In genomic region chr4:137640156-137640837, GRCh38 we compare ENCODE assay signal across 18 cellular contexts.
DNase-seq lines count a peak whose midpoint lies in the region; ATAC-seq and TF ChIP-seq lines count a peak whose summit lies in the region.
"Had no signal": no experiment of that assay in that cellular context is flagged by ENCODE, and none has a peak within 500 bp of the region (broad histone marks: within the 10 kb centered on the region; RNA-seq: fewer than 3 reads in every experiment).

No MANE protein-coding gene starts in this region.

- TF ChIP-seq CTCF in GM13976 (IDR thresholded peaks at IDR 0.05; ENCODE audit: borderline replicate concordance, control extremely low read depth, extremely low read depth, insufficient read depth, missing control alignments) = no peak

- ATAC-seq in GM19035 (IDR thresholded peaks at IDR 0.05; ENCODE audit: unreplicated experiment) (peak; percentile 78), HG02642 (IDR thresholded peaks at IDR 0.05; ENCODE audit: poor library complexity, unreplicated experiment) (peak; percentile 69), HG03520 (IDR thresholded peaks at IDR 0.05; ENCODE audit: unreplicated experiment) (peak; percentile 64)
- ATAC-seq in stimulated activated naive CD8-positive, alpha-beta T cell treated with anti-CD3 and anti-CD28 coated beads, Interleukin-15, amount 100 ng/mL, for 72 hours = no peak
- ATAC-seq: activated CD4-positive, alpha-beta T cell treated with anti-CD3 and anti-CD28 coated beads for 36 hours; stimulated activated effector memory CD8-positive, alpha-beta T cell treated with anti-CD3 and anti-CD28 coated beads, Interleukin-12 subunit alpha, Interleukin-12 subunit beta, amount 100 ng/mL, for 72 hours had no signal

- in situ Hi-C loops in GM13976 (cut with MboI; ENCODE audit: low sequenced_read_pairs, unreplicated experiment) = no loop called here

- no peak overlapping the region for H3K4me3 Mint-ChIP-seq in stimulated activated naive CD8-positive, alpha-beta T cell treated with anti-CD3 and anti-CD28 coated beads, Interleukin-15, amount 100 ng/mL, for 72 hours
- H3K4me3 Mint-ChIP-seq: activated CD4-positive, alpha-beta T cell treated with anti-CD3 and anti-CD28 coated beads for 36 hours; H9; nephron progenitor cell; stimulated activated effector memory CD8-positive, alpha-beta T cell treated with anti-CD3 and anti-CD28 coated beads, Interleukin-12 subunit alpha, Interleukin-12 subunit beta, amount 100 ng/mL, for 72 hours had no signal

- no peak overlapping the region for H3K27ac Mint-ChIP-seq in stimulated activated naive CD8-positive, alpha-beta T cell treated with anti-CD3 and anti-CD28 coated beads, Interleukin-15, amount 100 ng/mL, for 72 hours
- H3K27ac Mint-ChIP-seq: activated CD4-positive, alpha-beta T cell treated with anti-CD3 and anti-CD28 coated beads for 36 hours; H9; nephron progenitor cell; stimulated activated effector memory CD8-positive, alpha-beta T cell treated with anti-CD3 and anti-CD28 coated beads, Interleukin-12 subunit alpha, Interleukin-12 subunit beta, amount 100 ng/mL, for 72 hours had no signal

- peaks cover 2 to 10% of the 10 kb centered on the region in 2 donors for H3K9me3 Mint-ChIP-seq in stimulated activated naive CD8-positive, alpha-beta T cell treated with anti-CD3 and anti-CD28 coated beads, Interleukin-15, amount 100 ng/mL, for 72 hours
- H3K9me3 Mint-ChIP-seq: H9, nephron progenitor cell had no signal

- H3K27me3 Mint-ChIP-seq in stimulated activated naive CD8-positive, alpha-beta T cell treated with anti-CD3 and anti-CD28 coated beads, Interleukin-15, amount 100 ng/mL, for 72 hours = no peaks in the 10 kb centered on the region
- H3K27me3 Mint-ChIP-seq: activated CD4-positive, alpha-beta T cell treated with anti-CD3 and anti-CD28 coated beads for 36 hours had no signal

- peak; percentile 17 for DNase-seq in GM13976 (ENCODE audit: low spot score)
- no peak for DNase-seq in DMS153 treated with DMSO at 0.1 percent for 48 hours (lab: John Stamatoyannopoulos, UW; ENCODE audit: unreplicated experiment)
- DNase-seq in stimulated activated naive CD8-positive, alpha-beta T cell treated with anti-CD3 and anti-CD28 coated beads, Interleukin-15, amount 100 ng/mL, for 72 hours = no peak
- no peak for DNase-seq in effector CD4-positive, alpha-beta T cell
- no peak for DNase-seq in activated CD4-positive, alpha-beta T cell treated with anti-CD3 and anti-CD28 coated beads, Interleukin-2, amount 50 U/mL, for 48 hours
- DNase-seq: activated CD4-positive, alpha-beta T cell treated with anti-CD3 and anti-CD28 coated beads for 36 hours; activated naive CD4-positive, alpha-beta T cell treated with Interleukin-2 at 50 U/mL for 16 hours; C1 segment of cervical spinal cord; H9; hypothalamus; NCI-H1436; nephron progenitor cell; spleen; transverse colon had no signal

- H3K4me1 Mint-ChIP-seq in stimulated activated naive CD8-positive, alpha-beta T cell treated with anti-CD3 and anti-CD28 coated beads, Interleukin-15, amount 100 ng/mL, for 72 hours = no peaks in the 10 kb centered on the region
- H3K4me1 Mint-ChIP-seq: activated CD4-positive, alpha-beta T cell treated with anti-CD3 and anti-CD28 coated beads for 36 hours; stimulated activated effector memory CD8-positive, alpha-beta T cell treated with anti-CD3 and anti-CD28 coated beads, Interleukin-12 subunit alpha, Interleukin-12 subunit beta, amount 100 ng/mL, for 72 hours had no signal
